1 cellular context compared by ENCODE assay signal in genomic region chr10:110671788-110672579, GRCh38.
TF ChIP-seq lines count a peak whose summit lies in the region.

No MANE protein-coding gene starts in this region.

TF ChIP-seq in HepG2, 621 proteins besides CTCF, POLR2A, EP300 and RAD21 (continued from another document and continues in another):
- TF ChIP-seq ZBTB40 (IDR thresholded peaks at IDR 0.05) (no peak), ZBTB40 (CRISPR knock-in tag; IDR thresholded peaks at IDR 0.05) (peak; percentile 50; the same call in 1 of the 2 replicates), EHMT2 (IDR thresholded peaks at IDR 0.05; ENCODE audit: borderline replicate concordance, low read depth, low read length) (no peak), ZBTB8A (CRISPR knock-in tag; IDR thresholded peaks at IDR 0.05; ENCODE audit: borderline replicate concordance, low read depth) (no peak), KAT8 (CRISPR knock-in tag; IDR thresholded peaks at IDR 0.05) (no peak), ARID2 (CRISPR knock-in tag; IDR thresholded peaks at IDR 0.05; ENCODE audit: borderline replicate concordance) (no peak), CHD2 (IDR thresholded peaks at IDR 0.05; ENCODE audit: low read depth, low read length) (no peak), ESRRA (CRISPR knock-in tag; IDR thresholded peaks at IDR 0.05; ENCODE audit: low read depth) (no peak), JUND (CRISPR knock-in tag; IDR thresholded peaks at IDR 0.05) (no peak), ARHGAP35 (CRISPR knock-in tag; IDR thresholded peaks at IDR 0.05; ENCODE audit: borderline replicate concordance) (no peak), MEF2D (CRISPR knock-in tag; IDR thresholded peaks at IDR 0.05) (peak; percentile 27; the same call in 1 of the 2 replicates), CEBPZ (IDR thresholded peaks at IDR 0.05; ENCODE audit: low read length) (no peak), ZNF335 (CRISPR knock-in tag; IDR thresholded peaks at IDR 0.05) (no peak), DR1 (CRISPR knock-in tag; IDR thresholded peaks at IDR 0.05) (no peak), NCOA2 (CRISPR knock-in tag; IDR thresholded peaks at IDR 0.05) (no peak), HDAC1 (CRISPR knock-in tag; IDR thresholded peaks at IDR 0.05) (peak; percentile 56), TBX2 (CRISPR knock-in tag; IDR thresholded peaks at IDR 0.05; ENCODE audit: borderline replicate concordance) (peak; percentile 46; the same call in 1 of the 2 replicates), ZBTB7B (CRISPR knock-in tag; IDR thresholded peaks at IDR 0.05) (peak; percentile 92), HHEX (CRISPR knock-in tag; IDR thresholded peaks at IDR 0.05) (no peak), RARA (CRISPR knock-in tag; IDR thresholded peaks at IDR 0.05) (no peak), ZNF776 (CRISPR knock-in tag; IDR thresholded peaks at IDR 0.05) (no peak), ZNF501 (CRISPR knock-in tag; IDR thresholded peaks at IDR 0.05) (peak; percentile 74), ZNF136 (CRISPR knock-in tag; IDR thresholded peaks at IDR 0.05; ENCODE audit: low read depth) (no peak), TIGD3 (CRISPR knock-in tag; IDR thresholded peaks at IDR 0.05; ENCODE audit: borderline replicate concordance) (0 out of 2 replicates have a peak, but pooled peaks have one; percentile 50), ZNF839 (CRISPR knock-in tag; IDR thresholded peaks at IDR 0.05; ENCODE audit: borderline replicate concordance) (no peak), NFATC3 (CRISPR knock-in tag; IDR thresholded peaks at IDR 0.05) (no peak), ZXDC (CRISPR knock-in tag; IDR thresholded peaks at IDR 0.05) (no peak), ZKSCAN8 (CRISPR knock-in tag; IDR thresholded peaks at IDR 0.05; ENCODE audit: borderline replicate concordance) (no peak), PHF20 (CRISPR knock-in tag; IDR thresholded peaks at IDR 0.05) (no peak), ZNF605 (CRISPR knock-in tag; IDR thresholded peaks at IDR 0.05) (peak; percentile 60; the same call in 1 of the 2 replicates), MED1 (CRISPR knock-in tag; IDR thresholded peaks at IDR 0.05) (no peak), ERF (CRISPR knock-in tag; IDR thresholded peaks at IDR 0.05) (0 out of 2 replicates have a peak, but pooled peaks have one; percentile 31), PRDM4 (CRISPR knock-in tag; IDR thresholded peaks at IDR 0.05; ENCODE audit: borderline replicate concordance) (no peak), ZNF724P (CRISPR knock-in tag; IDR thresholded peaks at IDR 0.05; ENCODE audit: borderline replicate concordance) (0 out of 2 replicates have a peak, but pooled peaks have one; percentile 31), MLXIP (CRISPR knock-in tag; IDR thresholded peaks at IDR 0.05; ENCODE audit: borderline replicate concordance) (no peak), SAFB2 (CRISPR knock-in tag; IDR thresholded peaks at IDR 0.05; ENCODE audit: borderline replicate concordance, low read depth) (no peak), ELF3 (CRISPR knock-in tag; IDR thresholded peaks at IDR 0.05) (0 out of 2 replicates have a peak, but pooled peaks have one; percentile 32), ZNF629 (CRISPR knock-in tag; conservative IDR thresholded peaks at IDR 0.05) (no peak), NPAS2 (CRISPR knock-in tag; IDR thresholded peaks at IDR 0.05; ENCODE audit: borderline replicate concordance) (no peak), ZNF34 (CRISPR knock-in tag; IDR thresholded peaks at IDR 0.05; ENCODE audit: borderline replicate concordance) (no peak), HNRNPLL (IDR thresholded peaks at IDR 0.05; ENCODE audit: low read depth, low read length, poor library complexity, severe bottlenecking) (peak; percentile 92), FOSL1 (CRISPR knock-in tag; IDR thresholded peaks at IDR 0.05; ENCODE audit: borderline replicate concordance) (no peak), CAMTA2 (CRISPR knock-in tag; IDR thresholded peaks at IDR 0.05; ENCODE audit: borderline replicate concordance) (no peak)
